1 cellular context compared by ENCODE assay signal in genomic region chr1:179876289-179876715, GRCh38.
A peak's percentile ranks its signal among the peaks of the same experiment; 100 is the strongest.
TF ChIP-seq lines count a peak whose summit lies in the region.

No MANE protein-coding gene starts in this region.

TF ChIP-seq in K562, 482 proteins besides CTCF, POLR2A, EP300 and RAD21 (continued from another document and continues in another):
- TF ChIP-seq RCOR1 (IDR thresholded peaks at IDR 0.05; ENCODE audit: borderline replicate concordance in 1 of 2, low read depth in 2 of 2, low read length in 2 of 2) (peak in 1 of 2 experiments; percentile 47; a peak in 1 of 4 replicates), SETDB1 (IDR thresholded peaks at IDR 0.05; ENCODE audit: low read length) (no peak), ZC3H8 (IDR thresholded peaks at IDR 0.05) (no peak), ZFX (CRISPR knock-in tag; IDR thresholded peaks at IDR 0.05) (no peak), ZNF75A (CRISPR knock-in tag; IDR thresholded peaks at IDR 0.05) (no peak), JUN (IDR thresholded peaks at IDR 0.05; ENCODE audit: borderline replicate concordance, low read depth, low read length) (peak; percentile 74; the same call in 1 of the 2 replicates), JUN (CRISPR knock-in tag; IDR thresholded peaks at IDR 0.05; ENCODE audit: borderline replicate concordance) (no peak), JUND (IDR thresholded peaks at IDR 0.05; ENCODE audit: borderline replicate concordance, low read depth, low read length) (peak; percentile 99), JUND (tag; IDR thresholded peaks at IDR 0.05; ENCODE audit: borderline replicate concordance, low read depth, low read length) (peak; percentile 99), HDAC2 (IDR thresholded peaks at IDR 0.05) (no peak), RFX1 (IDR thresholded peaks at IDR 0.05) (no peak), BMI1 (IDR thresholded peaks at IDR 0.05; ENCODE audit: low read length) (no peak), ARHGAP35 (IDR thresholded peaks at IDR 0.05; ENCODE audit: partially characterized antibody) (no peak), MAX (CRISPR knock-in tag; IDR thresholded peaks at IDR 0.05) (no peak), BRCA1 (IDR thresholded peaks at IDR 0.05) (no peak), BRCA1 (CRISPR knock-in tag; IDR thresholded peaks at IDR 0.05) (no peak), GTF2A2 (tag; IDR thresholded peaks at IDR 0.05) (no peak), HDGF (IDR thresholded peaks at IDR 0.05) (no peak), ETV1 (tag; conservative IDR thresholded peaks at IDR 0.05; ENCODE audit: low read depth) (no peak), ZNF431 (CRISPR knock-in tag; IDR thresholded peaks at IDR 0.05) (no peak), SPI1 (IDR thresholded peaks at IDR 0.05; ENCODE audit: borderline replicate concordance, low read depth, low read length) (no peak), ARID1B (IDR thresholded peaks at IDR 0.05) (peak; percentile 82), ZNF165 (CRISPR knock-in tag; IDR thresholded peaks at IDR 0.05; ENCODE audit: borderline replicate concordance) (no peak), ZNF232 (CRISPR knock-in tag; IDR thresholded peaks at IDR 0.05) (no peak), ZNF507 (tag; conservative IDR thresholded peaks at IDR 0.05) (no peak), ZNF830 (CRISPR knock-in tag; IDR thresholded peaks at IDR 0.05) (no peak), NFXL1 (CRISPR knock-in tag; IDR thresholded peaks at IDR 0.05) (no peak), FOXK1 (CRISPR knock-in tag; IDR thresholded peaks at IDR 0.05; ENCODE audit: borderline replicate concordance) (no peak), POLR2B (IDR thresholded peaks at IDR 0.05; ENCODE audit: low read depth, partially characterized antibody) (no peak), SIN3B (IDR thresholded peaks at IDR 0.05; ENCODE audit: low read depth) (no peak), BDP1 (IDR thresholded peaks at IDR 0.05; ENCODE audit: insufficient read depth, insufficient read length) (no peak), USF2 (CRISPR knock-in tag; IDR thresholded peaks at IDR 0.05) (no peak), ZNF76 (CRISPR knock-in tag; IDR thresholded peaks at IDR 0.05; ENCODE audit: borderline replicate concordance) (no peak), PHF21A (IDR thresholded peaks at IDR 0.05; ENCODE audit: borderline replicate concordance, low read depth) (no peak), WHSC1 (IDR thresholded peaks at IDR 0.05; ENCODE audit: low read length) (no peak), ZBTB7A (IDR thresholded peaks at IDR 0.05; ENCODE audit: borderline replicate concordance, control insufficient read depth, low read depth, low read length) (no peak), FUS (optimal IDR thresholded peaks at IDR 0.05; ENCODE audit: low read depth, low read length) (no peak), HNRNPH1 (optimal IDR thresholded peaks at IDR 0.05; ENCODE audit: low read depth, low read length) (no peak), ZNF592 (IDR thresholded peaks at IDR 0.05) (no peak), SNAPC5 (CRISPR knock-in tag; IDR thresholded peaks at IDR 0.05) (no peak), PURB (CRISPR knock-in tag; IDR thresholded peaks at IDR 0.05; ENCODE audit: low read depth) (no peak), RBM39 (optimal IDR thresholded peaks at IDR 0.05; ENCODE audit: low read depth, low read length) (no peak), ZNF347 (CRISPR knock-in tag; IDR thresholded peaks at IDR 0.05; ENCODE audit: low read depth) (no peak)
- TF ChIP-seq, protein P1, sequence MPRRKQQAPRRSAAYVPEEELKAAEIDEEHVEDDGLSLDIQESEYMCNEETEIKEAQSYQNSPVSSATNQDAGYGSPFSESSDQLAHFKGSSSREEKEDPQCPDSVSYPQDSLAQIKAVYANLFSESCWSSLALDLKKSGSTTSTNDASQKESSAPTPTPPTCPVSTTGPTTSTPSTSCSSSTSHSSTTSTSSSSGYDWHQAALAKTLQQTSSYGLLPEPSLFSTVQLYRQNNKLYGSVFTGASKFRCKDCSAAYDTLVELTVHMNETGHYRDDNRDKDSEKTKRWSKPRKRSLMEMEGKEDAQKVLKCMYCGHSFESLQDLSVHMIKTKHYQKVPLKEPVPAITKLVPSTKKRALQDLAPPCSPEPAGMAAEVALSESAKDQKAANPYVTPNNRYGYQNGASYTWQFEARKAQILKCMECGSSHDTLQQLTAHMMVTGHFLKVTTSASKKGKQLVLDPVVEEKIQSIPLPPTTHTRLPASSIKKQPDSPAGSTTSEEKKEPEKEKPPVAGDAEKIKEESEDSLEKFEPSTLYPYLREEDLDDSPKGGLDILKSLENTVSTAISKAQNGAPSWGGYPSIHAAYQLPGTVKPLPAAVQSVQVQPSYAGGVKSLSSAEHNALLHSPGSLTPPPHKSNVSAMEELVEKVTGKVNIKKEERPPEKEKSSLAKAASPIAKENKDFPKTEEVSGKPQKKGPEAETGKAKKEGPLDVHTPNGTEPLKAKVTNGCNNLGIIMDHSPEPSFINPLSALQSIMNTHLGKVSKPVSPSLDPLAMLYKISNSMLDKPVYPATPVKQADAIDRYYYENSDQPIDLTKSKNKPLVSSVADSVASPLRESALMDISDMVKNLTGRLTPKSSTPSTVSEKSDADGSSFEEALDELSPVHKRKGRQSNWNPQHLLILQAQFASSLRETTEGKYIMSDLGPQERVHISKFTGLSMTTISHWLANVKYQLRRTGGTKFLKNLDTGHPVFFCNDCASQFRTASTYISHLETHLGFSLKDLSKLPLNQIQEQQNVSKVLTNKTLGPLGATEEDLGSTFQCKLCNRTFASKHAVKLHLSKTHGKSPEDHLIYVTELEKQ (CRISPR knock-in tag; IDR thresholded peaks at IDR 0.05), result no peak
- TF ChIP-seq, protein P2, sequence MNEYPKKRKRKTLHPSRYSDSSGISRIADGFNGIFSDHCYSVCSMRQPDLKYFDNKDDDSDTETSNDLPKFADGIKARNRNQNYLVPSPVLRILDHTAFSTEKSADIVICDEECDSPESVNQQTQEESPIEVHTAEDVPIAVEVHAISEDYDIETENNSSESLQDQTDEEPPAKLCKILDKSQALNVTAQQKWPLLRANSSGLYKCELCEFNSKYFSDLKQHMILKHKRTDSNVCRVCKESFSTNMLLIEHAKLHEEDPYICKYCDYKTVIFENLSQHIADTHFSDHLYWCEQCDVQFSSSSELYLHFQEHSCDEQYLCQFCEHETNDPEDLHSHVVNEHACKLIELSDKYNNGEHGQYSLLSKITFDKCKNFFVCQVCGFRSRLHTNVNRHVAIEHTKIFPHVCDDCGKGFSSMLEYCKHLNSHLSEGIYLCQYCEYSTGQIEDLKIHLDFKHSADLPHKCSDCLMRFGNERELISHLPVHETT (CRISPR knock-in tag; conservative IDR thresholded peaks at IDR 0.05 in 1 of 2, IDR thresholded peaks at IDR 0.05 in 1 of 2), result no peak
- TF ChIP-seq, protein P3, sequence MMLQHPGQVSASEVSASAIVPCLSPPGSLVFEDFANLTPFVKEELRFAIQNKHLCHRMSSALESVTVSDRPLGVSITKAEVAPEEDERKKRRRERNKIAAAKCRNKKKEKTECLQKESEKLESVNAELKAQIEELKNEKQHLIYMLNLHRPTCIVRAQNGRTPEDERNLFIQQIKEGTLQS (IDR thresholded peaks at IDR 0.05), result peak; percentile 97
- TF ChIP-seq, protein P3 (CRISPR knock-in tag; conservative IDR thresholded peaks at IDR 0.05), result no peak
- TF ChIP-seq, protein P4, sequence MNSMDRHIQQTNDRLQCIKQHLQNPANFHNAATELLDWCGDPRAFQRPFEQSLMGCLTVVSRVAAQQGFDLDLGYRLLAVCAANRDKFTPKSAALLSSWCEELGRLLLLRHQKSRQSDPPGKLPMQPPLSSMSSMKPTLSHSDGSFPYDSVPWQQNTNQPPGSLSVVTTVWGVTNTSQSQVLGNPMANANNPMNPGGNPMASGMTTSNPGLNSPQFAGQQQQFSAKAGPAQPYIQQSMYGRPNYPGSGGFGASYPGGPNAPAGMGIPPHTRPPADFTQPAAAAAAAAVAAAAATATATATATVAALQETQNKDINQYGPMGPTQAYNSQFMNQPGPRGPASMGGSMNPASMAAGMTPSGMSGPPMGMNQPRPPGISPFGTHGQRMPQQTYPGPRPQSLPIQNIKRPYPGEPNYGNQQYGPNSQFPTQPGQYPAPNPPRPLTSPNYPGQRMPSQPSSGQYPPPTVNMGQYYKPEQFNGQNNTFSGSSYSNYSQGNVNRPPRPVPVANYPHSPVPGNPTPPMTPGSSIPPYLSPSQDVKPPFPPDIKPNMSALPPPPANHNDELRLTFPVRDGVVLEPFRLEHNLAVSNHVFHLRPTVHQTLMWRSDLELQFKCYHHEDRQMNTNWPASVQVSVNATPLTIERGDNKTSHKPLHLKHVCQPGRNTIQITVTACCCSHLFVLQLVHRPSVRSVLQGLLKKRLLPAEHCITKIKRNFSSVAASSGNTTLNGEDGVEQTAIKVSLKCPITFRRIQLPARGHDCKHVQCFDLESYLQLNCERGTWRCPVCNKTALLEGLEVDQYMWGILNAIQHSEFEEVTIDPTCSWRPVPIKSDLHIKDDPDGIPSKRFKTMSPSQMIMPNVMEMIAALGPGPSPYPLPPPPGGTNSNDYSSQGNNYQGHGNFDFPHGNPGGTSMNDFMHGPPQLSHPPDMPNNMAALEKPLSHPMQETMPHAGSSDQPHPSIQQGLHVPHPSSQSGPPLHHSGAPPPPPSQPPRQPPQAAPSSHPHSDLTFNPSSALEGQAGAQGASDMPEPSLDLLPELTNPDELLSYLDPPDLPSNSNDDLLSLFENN (IDR thresholded peaks at IDR 0.05; ENCODE audit: low read depth in 2 of 2, low read length in 2 of 2), result no peak
- TF ChIP-seq, protein P5, sequence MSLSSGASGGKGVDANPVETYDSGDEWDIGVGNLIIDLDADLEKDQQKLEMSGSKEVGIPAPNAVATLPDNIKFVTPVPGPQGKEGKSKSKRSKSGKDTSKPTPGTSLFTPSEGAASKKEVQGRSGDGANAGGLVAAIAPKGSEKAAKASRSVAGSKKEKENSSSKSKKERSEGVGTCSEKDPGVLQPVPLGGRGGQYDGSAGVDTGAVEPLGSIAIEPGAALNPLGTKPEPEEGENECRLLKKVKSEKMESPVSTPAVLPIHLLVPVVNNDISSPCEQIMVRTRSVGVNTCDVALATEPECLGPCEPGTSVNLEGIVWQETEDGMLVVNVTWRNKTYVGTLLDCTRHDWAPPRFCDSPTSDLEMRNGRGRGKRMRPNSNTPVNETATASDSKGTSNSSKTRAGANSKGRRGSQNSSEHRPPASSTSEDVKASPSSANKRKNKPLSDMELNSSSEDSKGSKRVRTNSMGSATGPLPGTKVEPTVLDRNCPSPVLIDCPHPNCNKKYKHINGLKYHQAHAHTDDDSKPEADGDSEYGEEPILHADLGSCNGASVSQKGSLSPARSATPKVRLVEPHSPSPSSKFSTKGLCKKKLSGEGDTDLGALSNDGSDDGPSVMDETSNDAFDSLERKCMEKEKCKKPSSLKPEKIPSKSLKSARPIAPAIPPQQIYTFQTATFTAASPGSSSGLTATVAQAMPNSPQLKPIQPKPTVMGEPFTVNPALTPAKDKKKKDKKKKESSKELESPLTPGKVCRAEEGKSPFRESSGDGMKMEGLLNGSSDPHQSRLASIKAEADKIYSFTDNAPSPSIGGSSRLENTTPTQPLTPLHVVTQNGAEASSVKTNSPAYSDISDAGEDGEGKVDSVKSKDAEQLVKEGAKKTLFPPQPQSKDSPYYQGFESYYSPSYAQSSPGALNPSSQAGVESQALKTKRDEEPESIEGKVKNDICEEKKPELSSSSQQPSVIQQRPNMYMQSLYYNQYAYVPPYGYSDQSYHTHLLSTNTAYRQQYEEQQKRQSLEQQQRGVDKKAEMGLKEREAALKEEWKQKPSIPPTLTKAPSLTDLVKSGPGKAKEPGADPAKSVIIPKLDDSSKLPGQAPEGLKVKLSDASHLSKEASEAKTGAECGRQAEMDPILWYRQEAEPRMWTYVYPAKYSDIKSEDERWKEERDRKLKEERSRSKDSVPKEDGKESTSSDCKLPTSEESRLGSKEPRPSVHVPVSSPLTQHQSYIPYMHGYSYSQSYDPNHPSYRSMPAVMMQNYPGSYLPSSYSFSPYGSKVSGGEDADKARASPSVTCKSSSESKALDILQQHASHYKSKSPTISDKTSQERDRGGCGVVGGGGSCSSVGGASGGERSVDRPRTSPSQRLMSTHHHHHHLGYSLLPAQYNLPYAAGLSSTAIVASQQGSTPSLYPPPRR (CRISPR knock-in tag; IDR thresholded peaks at IDR 0.05; ENCODE audit: borderline replicate concordance), result no peak
